19 cellular contexts compared by ENCODE assay signal in the genomic region with DNA sequence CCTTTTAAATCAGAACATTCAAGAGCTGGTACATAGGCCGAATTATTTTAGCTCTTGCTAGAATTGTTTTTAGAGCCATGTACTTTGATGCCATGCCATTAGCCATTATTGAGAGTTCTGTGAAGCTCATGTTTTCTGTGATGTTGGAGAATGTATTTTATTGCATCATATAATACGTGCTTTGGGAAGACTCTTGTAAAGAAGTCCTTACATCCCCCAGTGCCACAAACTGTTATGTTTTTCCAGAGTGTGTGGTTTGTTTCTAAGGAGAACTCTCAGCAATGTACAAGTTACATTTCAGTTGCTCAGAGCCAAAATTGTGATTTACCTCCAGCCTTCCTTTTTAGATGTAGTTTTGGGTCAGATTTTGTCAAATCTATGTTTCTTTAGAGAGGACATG.
DNase-seq lines count a peak whose midpoint lies in the region; ATAC-seq and TF ChIP-seq lines count a peak whose summit lies in the region.
"Had no signal": no experiment of that assay in that cellular context is flagged by ENCODE, and none has a peak within 500 bp of the region (broad histone marks: within the 10 kb centered on the region; RNA-seq: fewer than 3 reads in every experiment).

No MANE protein-coding gene starts in this region.

- no peak for TF ChIP-seq CTCF in AG10803 (conservative IDR thresholded peaks at IDR 0.05; ENCODE audit: low read length)
- no peak for TF ChIP-seq CTCF in CD8-positive, alpha-beta T cell (IDR thresholded peaks at IDR 0.05)

- H3K9me3 Mint-ChIP-seq in CD8-positive, alpha-beta T cell = no peaks in the 10 kb centered on the region
- H3K9me3 Mint-ChIP-seq in activated naive CD8-positive, alpha-beta T cell treated with anti-CD3 and anti-CD28 coated beads, Interleukin-2, amount 50 U/mL, for 24 hours = peaks cover 3% of the 10 kb centered on the region
- no peaks in the 10 kb centered on the region for H3K9me3 Mint-ChIP-seq in naive B cell
- H3K9me3 Mint-ChIP-seq: IgD-negative memory B cell had no signal

- CTCF ChIA-PET in CD8-positive, alpha-beta T cell (lab: Charles Lee) = interaction anchor here (0.6 kb wide), 1 partner anchor 13 kb away, joined by 3 read pairs; no protein-coding TSS in a partner anchor

- H3K4me1 ChIP-seq in CD8-positive, alpha-beta T cell (ENCODE audit: insufficient read depth, low read length) = peaks cover 35% of the 10 kb centered on the region
- H3K4me1 ChIP-seq: BE2C had no signal

- peaks cover 45% of the 10 kb centered on the region for H3K4me1 Mint-ChIP-seq in CD8-positive, alpha-beta T cell (ENCODE audit: low read depth)
- H3K4me1 Mint-ChIP-seq in activated naive CD8-positive, alpha-beta T cell treated with anti-CD3 and anti-CD28 coated beads, Interleukin-2, amount 50 U/mL, for 24 hours = peaks cover 58% of the 10 kb centered on the region
- H3K4me1 Mint-ChIP-seq in naive B cell = peaks cover 40 to 50% (median 46%) of the 10 kb centered on the region in 3 donors

- peaks cover 60% of the 10 kb centered on the region for H3K36me3 Mint-ChIP-seq in CD8-positive, alpha-beta T cell
- H3K36me3 Mint-ChIP-seq in activated naive CD8-positive, alpha-beta T cell treated with anti-CD3 and anti-CD28 coated beads, Interleukin-2, amount 50 U/mL, for 24 hours (ENCODE audit: low read depth) = peaks cover 50% of the 10 kb centered on the region
- H3K36me3 Mint-ChIP-seq in naive B cell = peaks cover 0 to 22% of the 10 kb centered on the region in 2 donors

- peak overlapping the region; percentile 62 for H3K27ac Mint-ChIP-seq in CD8-positive, alpha-beta T cell
- peak overlapping the region; percentile 46 for H3K27ac Mint-ChIP-seq in activated naive CD8-positive, alpha-beta T cell treated with anti-CD3 and anti-CD28 coated beads, Interleukin-2, amount 50 U/mL, for 24 hours
- peak overlapping the region; percentile 16 to 97 (median 90) for H3K27ac Mint-ChIP-seq in naive B cell

- POLR2A ChIA-PET in CD8-positive, alpha-beta T cell (lab: Charles Lee) = no interaction called here

- no peaks in the 10 kb centered on the region for H3K9me3 ChIP-seq in CD8-positive, alpha-beta T cell (ENCODE audit: low read length)
- H3K9me3 ChIP-seq: BE2C had no signal

- no peak overlapping the region for H3K4me3 ChIP-seq in AG10803 (ENCODE audit: low read length)
- no peak overlapping the region for H3K4me3 ChIP-seq in CD8-positive, alpha-beta T cell (ENCODE audit: low read depth, low read length)

- DNase-seq in AG10803 (ENCODE audit: low read depth) (peak; percentile 22), naive B cell (no peak), head of caudate nucleus (no peak), NCI-H526 (lab: John Stamatoyannopoulos, UW) (no peak)
- DNase-seq in CD8-positive, alpha-beta T cell = no peak
- no peak for DNase-seq in activated naive CD8-positive, alpha-beta T cell treated with anti-CD3 and anti-CD28 coated beads, Interleukin-2, amount 50 U/mL, for 24 hours
- DNase-seq: activated CD4-positive, alpha-beta T cell treated with anti-CD3 and anti-CD28 coated beads for 4 hours; BE2C; DMS 273 treated with DMSO at 0.1 percent for 48 hours; GF-D8; NCI-H1930; NCI-H510A treated with DMSO at 0.1 percent for 48 hours; SHP77; stimulated activated CD4-positive, alpha-beta T cell treated with anti-CD3 and anti-CD28 coated beads, Interleukin-2, amount 100 ng/mL, for 24 hours; T1000 had no signal

- ATAC-seq in CD8-positive, alpha-beta T cell = no peak
- ATAC-seq in activated naive CD8-positive, alpha-beta T cell treated with anti-CD3 and anti-CD28 coated beads, Interleukin-2, amount 50 U/mL, for 24 hours = no peak
- ATAC-seq in naive B cell (ENCODE audit: low read depth in 2 of 2) (no peak), HG03354 (IDR thresholded peaks at IDR 0.05; ENCODE audit: poor library complexity, severe bottlenecking, unreplicated experiment) (no peak)
- ATAC-seq: left lobe of liver had no signal

- no peaks in the 10 kb centered on the region for H3K27me3 ChIP-seq in CD8-positive, alpha-beta T cell (ENCODE audit: insufficient read depth, low read length)
- H3K27me3 ChIP-seq: BE2C had no signal

- no peak overlapping the region for H3K27ac ChIP-seq in CD8-positive, alpha-beta T cell (ENCODE audit: low read depth, low read length)
- H3K27ac ChIP-seq: parathyroid adenoma had no signal

- intact Hi-C loops in CD8-positive, alpha-beta T cell (cut with DNase I, micrococcal nuclease) = loop anchor here (5.0 kb wide), 2 partner anchors 40 to 565 kb away; no protein-coding TSS in a partner anchor
- intact Hi-C loops in head of caudate nucleus (cut with DNase I) = no loop called here

- H3K27me3 Mint-ChIP-seq in CD8-positive, alpha-beta T cell (ENCODE audit: low read depth) = no peaks in the 10 kb centered on the region
- no peaks in the 10 kb centered on the region for H3K27me3 Mint-ChIP-seq in activated naive CD8-positive, alpha-beta T cell treated with anti-CD3 and anti-CD28 coated beads, Interleukin-2, amount 50 U/mL, for 24 hours
- no peaks in the 10 kb centered on the region for H3K27me3 Mint-ChIP-seq in naive B cell
- H3K27me3 Mint-ChIP-seq: IgD-negative memory B cell had no signal

- H3K4me3 Mint-ChIP-seq in CD8-positive, alpha-beta T cell = no peak overlapping the region
- H3K4me3 Mint-ChIP-seq in activated naive CD8-positive, alpha-beta T cell treated with anti-CD3 and anti-CD28 coated beads, Interleukin-2, amount 50 U/mL, for 24 hours = no peak overlapping the region
- H3K4me3 Mint-ChIP-seq in naive B cell = no peak overlapping the region
- H3K4me3 Mint-ChIP-seq: IgD-negative memory B cell had no signal

- H3K36me3 ChIP-seq in CD8-positive, alpha-beta T cell (ENCODE audit: insufficient read depth, low read length) = peaks cover 5% of the 10 kb centered on the region
- H3K36me3 ChIP-seq: BE2C had no signal
